ENCODE assay signal across 2 cellular contexts in the genomic region with DNA sequence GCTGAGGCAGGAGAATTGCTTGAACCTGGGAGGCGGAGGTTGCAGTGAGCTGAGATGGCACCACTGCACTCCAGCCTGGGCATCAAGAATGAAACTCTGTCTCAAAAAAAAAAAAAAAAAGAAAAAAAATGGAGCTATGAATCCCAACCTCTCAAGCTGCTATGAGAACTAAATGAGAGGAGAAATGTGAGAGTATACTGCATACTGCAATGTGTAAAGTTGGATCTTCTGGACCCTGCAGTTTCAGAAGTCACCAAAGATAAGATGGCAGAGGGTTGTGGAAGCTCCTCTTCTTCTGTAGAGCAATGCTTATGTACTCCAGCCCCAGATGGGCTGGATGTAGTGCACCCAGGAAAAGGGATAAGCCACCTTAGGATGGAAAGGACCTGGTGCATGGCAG.
TF ChIP-seq lines count a peak whose summit lies in the region.

No MANE protein-coding gene starts in this region.

TF ChIP-seq in HEK293, 187 proteins besides CTCF, POLR2A, EP300 and RAD21:
- TF ChIP-seq ZNF157 (tag by site-specific recombination; IDR thresholded peaks at IDR 0.05): peak; percentile 94
- TF ChIP-seq, protein P1, sequence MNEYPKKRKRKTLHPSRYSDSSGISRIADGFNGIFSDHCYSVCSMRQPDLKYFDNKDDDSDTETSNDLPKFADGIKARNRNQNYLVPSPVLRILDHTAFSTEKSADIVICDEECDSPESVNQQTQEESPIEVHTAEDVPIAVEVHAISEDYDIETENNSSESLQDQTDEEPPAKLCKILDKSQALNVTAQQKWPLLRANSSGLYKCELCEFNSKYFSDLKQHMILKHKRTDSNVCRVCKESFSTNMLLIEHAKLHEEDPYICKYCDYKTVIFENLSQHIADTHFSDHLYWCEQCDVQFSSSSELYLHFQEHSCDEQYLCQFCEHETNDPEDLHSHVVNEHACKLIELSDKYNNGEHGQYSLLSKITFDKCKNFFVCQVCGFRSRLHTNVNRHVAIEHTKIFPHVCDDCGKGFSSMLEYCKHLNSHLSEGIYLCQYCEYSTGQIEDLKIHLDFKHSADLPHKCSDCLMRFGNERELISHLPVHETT (tag by site-specific recombination; IDR thresholded peaks at IDR 0.05): no peak

TF ChIP-seq in GM12878, 131 proteins besides CTCF, POLR2A, EP300 and RAD21:
- no peak for TF ChIP-seq SREBF2 (IDR thresholded peaks at IDR 0.05; ENCODE audit: low read length)
- TF ChIP-seq, protein P2, sequence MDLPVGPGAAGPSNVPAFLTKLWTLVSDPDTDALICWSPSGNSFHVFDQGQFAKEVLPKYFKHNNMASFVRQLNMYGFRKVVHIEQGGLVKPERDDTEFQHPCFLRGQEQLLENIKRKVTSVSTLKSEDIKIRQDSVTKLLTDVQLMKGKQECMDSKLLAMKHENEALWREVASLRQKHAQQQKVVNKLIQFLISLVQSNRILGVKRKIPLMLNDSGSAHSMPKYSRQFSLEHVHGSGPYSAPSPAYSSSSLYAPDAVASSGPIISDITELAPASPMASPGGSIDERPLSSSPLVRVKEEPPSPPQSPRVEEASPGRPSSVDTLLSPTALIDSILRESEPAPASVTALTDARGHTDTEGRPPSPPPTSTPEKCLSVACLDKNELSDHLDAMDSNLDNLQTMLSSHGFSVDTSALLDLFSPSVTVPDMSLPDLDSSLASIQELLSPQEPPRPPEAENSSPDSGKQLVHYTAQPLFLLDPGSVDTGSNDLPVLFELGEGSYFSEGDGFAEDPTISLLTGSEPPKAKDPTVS (IDR thresholded peaks at IDR 0.05; ENCODE audit: low read depth, low read length): no peak
- no peak for TF ChIP-seq NR2C1 (IDR thresholded peaks at IDR 0.05)
- no peak for TF ChIP-seq ETV6 (conservative IDR thresholded peaks at IDR 0.05 in 1 of 2, IDR thresholded peaks at IDR 0.05 in 1 of 2; ENCODE audit: borderline replicate concordance in 1 of 2, low read depth in 1 of 2)
- TF ChIP-seq SREBF1 (IDR thresholded peaks at IDR 0.05; ENCODE audit: low read length): no peak
- TF ChIP-seq BRCA1 (IDR thresholded peaks at IDR 0.05; ENCODE audit: low read depth, low read length): no peak
- TF ChIP-seq SPI1 (IDR thresholded peaks at IDR 0.05; ENCODE audit: borderline replicate concordance, insufficient read depth, low read depth, low read length): no peak
- TF ChIP-seq SMARCA5 (IDR thresholded peaks at IDR 0.05): no peak
- TF ChIP-seq, protein P3, sequence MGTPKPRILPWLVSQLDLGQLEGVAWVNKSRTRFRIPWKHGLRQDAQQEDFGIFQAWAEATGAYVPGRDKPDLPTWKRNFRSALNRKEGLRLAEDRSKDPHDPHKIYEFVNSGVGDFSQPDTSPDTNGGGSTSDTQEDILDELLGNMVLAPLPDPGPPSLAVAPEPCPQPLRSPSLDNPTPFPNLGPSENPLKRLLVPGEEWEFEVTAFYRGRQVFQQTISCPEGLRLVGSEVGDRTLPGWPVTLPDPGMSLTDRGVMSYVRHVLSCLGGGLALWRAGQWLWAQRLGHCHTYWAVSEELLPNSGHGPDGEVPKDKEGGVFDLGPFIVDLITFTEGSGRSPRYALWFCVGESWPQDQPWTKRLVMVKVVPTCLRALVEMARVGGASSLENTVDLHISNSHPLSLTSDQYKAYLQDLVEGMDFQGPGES (IDR thresholded peaks at IDR 0.05): no peak
- no peak for TF ChIP-seq DPF2 (IDR thresholded peaks at IDR 0.05)
- TF ChIP-seq CREM (IDR thresholded peaks at IDR 0.05; ENCODE audit: low read depth): no peak
- no peak for TF ChIP-seq FOS (IDR thresholded peaks at IDR 0.05; ENCODE audit: borderline replicate concordance, extremely low read depth, insufficient read length)
- no peak for TF ChIP-seq POLR2AphosphoS5 (IDR thresholded peaks at IDR 0.05; ENCODE audit: low read length)
- no peak for TF ChIP-seq KAT2A (conservative IDR thresholded peaks at IDR 0.05; ENCODE audit: control insufficient read depth, low read depth, low read length)
- no peak for TF ChIP-seq MEF2B (IDR thresholded peaks at IDR 0.05; ENCODE audit: partially characterized antibody, poor library complexity, severe bottlenecking)
- TF ChIP-seq, protein P4, sequence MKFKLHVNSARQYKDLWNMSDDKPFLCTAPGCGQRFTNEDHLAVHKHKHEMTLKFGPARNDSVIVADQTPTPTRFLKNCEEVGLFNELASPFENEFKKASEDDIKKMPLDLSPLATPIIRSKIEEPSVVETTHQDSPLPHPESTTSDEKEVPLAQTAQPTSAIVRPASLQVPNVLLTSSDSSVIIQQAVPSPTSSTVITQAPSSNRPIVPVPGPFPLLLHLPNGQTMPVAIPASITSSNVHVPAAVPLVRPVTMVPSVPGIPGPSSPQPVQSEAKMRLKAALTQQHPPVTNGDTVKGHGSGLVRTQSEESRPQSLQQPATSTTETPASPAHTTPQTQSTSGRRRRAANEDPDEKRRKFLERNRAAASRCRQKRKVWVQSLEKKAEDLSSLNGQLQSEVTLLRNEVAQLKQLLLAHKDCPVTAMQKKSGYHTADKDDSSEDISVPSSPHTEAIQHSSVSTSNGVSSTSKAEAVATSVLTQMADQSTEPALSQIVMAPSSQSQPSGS (IDR thresholded peaks at IDR 0.05; ENCODE audit: low read length): no peak
- TF ChIP-seq EGR1 (IDR thresholded peaks at IDR 0.05; ENCODE audit: borderline replicate concordance in 1 of 2, low read depth in 2 of 2, low read length in 2 of 2): no peak
- TF ChIP-seq, protein P5, sequence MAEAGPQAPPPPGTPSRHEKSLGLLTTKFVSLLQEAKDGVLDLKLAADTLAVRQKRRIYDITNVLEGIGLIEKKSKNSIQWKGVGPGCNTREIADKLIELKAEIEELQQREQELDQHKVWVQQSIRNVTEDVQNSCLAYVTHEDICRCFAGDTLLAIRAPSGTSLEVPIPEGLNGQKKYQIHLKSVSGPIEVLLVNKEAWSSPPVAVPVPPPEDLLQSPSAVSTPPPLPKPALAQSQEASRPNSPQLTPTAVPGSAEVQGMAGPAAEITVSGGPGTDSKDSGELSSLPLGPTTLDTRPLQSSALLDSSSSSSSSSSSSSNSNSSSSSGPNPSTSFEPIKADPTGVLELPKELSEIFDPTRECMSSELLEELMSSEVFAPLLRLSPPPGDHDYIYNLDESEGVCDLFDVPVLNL (IDR thresholded peaks at IDR 0.05; ENCODE audit: low read depth, low read length): no peak
- TF ChIP-seq RELA (IDR thresholded peaks at IDR 0.05; ENCODE audit: borderline replicate concordance, partially characterized antibody): no peak
